29 cellular contexts compared by ENCODE assay signal in genomic region chr11:1964955-1965354, GRCh38. TPM values are rescaled to one million over a fixed set of nuclear protein-coding genes. Genes with fewer than 3 reads are reported as not detected.
"Had no signal": no experiment of that assay in that cellular context is flagged by ENCODE, and none has a peak within 500 bp of the region (broad histone marks: within the 10 kb centered on the region; RNA-seq: fewer than 3 reads in every experiment).

No MANE protein-coding gene starts in this region.

- ATAC-seq: naive thymus-derived CD4-positive, alpha-beta T cell; pancreas; right cardiac atrium; right lobe of liver; stimulated activated naive B cell treated with anti-CD40 and anti-IgM and Interleukin-4, amounts not matched to agents 10 μg/mL and 1 μg/mL and 100 μg/mL, for 72 hours had no signal

- H3K9me3 ChIP-seq: pancreas, prostate gland, right lobe of liver, spleen, stomach, thoracic aorta, thyroid gland, tibial nerve, vagina had no signal

- H3K4me1 Mint-ChIP-seq: naive thymus-derived CD4-positive, alpha-beta T cell; nephron; neural progenitor cell; stimulated activated naive B cell treated with anti-CD40 and anti-IgM and Interleukin-4, amounts not matched to agents 10 μg/mL and 1 μg/mL and 100 μg/mL, for 72 hours had no signal

- H3K27ac Mint-ChIP-seq: naive thymus-derived CD4-positive, alpha-beta T cell; nephron; neural progenitor cell; stimulated activated naive B cell treated with anti-CD40 and anti-IgM and Interleukin-4, amounts not matched to agents 10 μg/mL and 1 μg/mL and 100 μg/mL, for 72 hours; stimulated activated naive CD8-positive, alpha-beta T cell treated with anti-CD3 and anti-CD28 coated beads, Interleukin-15, Interleukin-2, amounts not matched to agents 100 ng/mL and 50 ng/mL, for 24 hours; type B pancreatic cell had no signal

- H3K9me3 Mint-ChIP-seq: naive thymus-derived CD4-positive, alpha-beta T cell; nephron; neural progenitor cell; stimulated activated naive B cell treated with anti-CD40 and anti-IgM and Interleukin-4, amounts not matched to agents 10 μg/mL and 1 μg/mL and 100 μg/mL, for 72 hours; stimulated activated naive CD8-positive, alpha-beta T cell treated with anti-CD3 and anti-CD28 coated beads, Interleukin-15, Interleukin-2, amounts not matched to agents 100 ng/mL and 50 ng/mL, for 24 hours; type B pancreatic cell had no signal

- H3K4me3 Mint-ChIP-seq: naive thymus-derived CD4-positive, alpha-beta T cell; nephron; neural progenitor cell; stimulated activated naive B cell treated with anti-CD40 and anti-IgM and Interleukin-4, amounts not matched to agents 10 μg/mL and 1 μg/mL and 100 μg/mL, for 72 hours; stimulated activated naive CD8-positive, alpha-beta T cell treated with anti-CD3 and anti-CD28 coated beads, Interleukin-15, Interleukin-2, amounts not matched to agents 100 ng/mL and 50 ng/mL, for 24 hours; type B pancreatic cell had no signal

- H3K36me3 Mint-ChIP-seq: naive thymus-derived CD4-positive, alpha-beta T cell; neural progenitor cell; stimulated activated naive B cell treated with anti-CD40 and anti-IgM and Interleukin-4, amounts not matched to agents 10 μg/mL and 1 μg/mL and 100 μg/mL, for 72 hours; type B pancreatic cell had no signal

- H3K27me3 Mint-ChIP-seq: naive thymus-derived CD4-positive, alpha-beta T cell; stimulated activated naive B cell treated with anti-CD40 and anti-IgM and Interleukin-4, amounts not matched to agents 10 μg/mL and 1 μg/mL and 100 μg/mL, for 72 hours; stimulated activated naive CD8-positive, alpha-beta T cell treated with anti-CD3 and anti-CD28 coated beads, Interleukin-15, Interleukin-2, amounts not matched to agents 100 ng/mL and 50 ng/mL, for 24 hours; type B pancreatic cell had no signal

- H3K27me3 ChIP-seq: neural progenitor cell, pancreas, right lobe of liver, spleen, stomach, thyroid gland, tibial nerve, vagina had no signal

- H3K27ac ChIP-seq: neural progenitor cell, pancreas, prostate gland, right lobe of liver, skin epidermis, spleen, stomach, thoracic aorta, thyroid gland, tibial nerve, vagina had no signal

- H3K4me1 ChIP-seq: neural progenitor cell, pancreas, prostate gland, right lobe of liver, spleen, stomach, thyroid gland, tibial nerve, vagina had no signal

- H3K4me3 ChIP-seq: neural progenitor cell, pancreas, prostate gland, right lobe of liver, skin epidermis, smooth muscle cell, spleen, stomach, thoracic aorta, thyroid gland, tibial nerve, vagina had no signal

- DNase-seq: naive thymus-derived CD4-positive, alpha-beta T cell; occipital lobe; right cardiac atrium; right lobe of liver; spleen; stimulated activated CD4-positive, alpha-beta T cell treated with anti-CD3 and anti-CD28 coated beads, Interleukin-12 subunit alpha, Interleukin-12 subunit beta, amount 100 ng/mL, for 4 hours; stimulated activated CD4-positive, alpha-beta T cell treated with anti-CD3 and anti-CD28 coated beads, Interleukin-1b, Interleukin-23, amount 100 ng/mL, for 48 hours; stimulated activated CD4-positive, alpha-beta T cell treated with anti-CD3 and anti-CD28 coated beads, Interleukin-4, amount 100 ng/mL, for 1 hour; stimulated activated CD4-positive, alpha-beta T cell treated with anti-CD3 and anti-CD28 coated beads, Interleukin-4, amount 100 ng/mL, for 4 hours; stimulated activated CD8-positive, alpha-beta memory T cell treated with anti-CD3 and anti-CD28 coated beads, Interleukin-4, amount 100 ng/mL, for 48 hours; stimulated activated naive B cell treated with anti-CD40 and anti-IgM and Interleukin-4, amounts not matched to agents 10 μg/mL and 1 μg/mL and 100 μg/mL, for 72 hours; stimulated activated naive CD4-positive, alpha-beta T cell treated with Interleukin-2 at 50 U/mL for 16 hours; stomach; thyroid gland had no signal

- H3K36me3 ChIP-seq: neural progenitor cell, pancreas, prostate gland, right lobe of liver, spleen, stomach, thoracic aorta, thyroid gland, tibial nerve, vagina had no signal

RNA-seq across cellular contexts. Expression of gene H19, which starts 32.7 kb away (rescaled TPM):
- polyA plus RNA-seq: naive thymus-derived CD4-positive, alpha-beta T cell; neural cell had no signal

RNA-seq across cellular contexts. Expression of gene TNNT3, which starts 45.5 kb away (rescaled TPM):
- total RNA-seq: osteoblast, pulmonary artery endothelial cell, temporal lobe had no signal
- polyA plus RNA-seq: neural cell had no signal
